Comparison of ENCODE assay signal across 8 cellular contexts in the genomic region with DNA sequence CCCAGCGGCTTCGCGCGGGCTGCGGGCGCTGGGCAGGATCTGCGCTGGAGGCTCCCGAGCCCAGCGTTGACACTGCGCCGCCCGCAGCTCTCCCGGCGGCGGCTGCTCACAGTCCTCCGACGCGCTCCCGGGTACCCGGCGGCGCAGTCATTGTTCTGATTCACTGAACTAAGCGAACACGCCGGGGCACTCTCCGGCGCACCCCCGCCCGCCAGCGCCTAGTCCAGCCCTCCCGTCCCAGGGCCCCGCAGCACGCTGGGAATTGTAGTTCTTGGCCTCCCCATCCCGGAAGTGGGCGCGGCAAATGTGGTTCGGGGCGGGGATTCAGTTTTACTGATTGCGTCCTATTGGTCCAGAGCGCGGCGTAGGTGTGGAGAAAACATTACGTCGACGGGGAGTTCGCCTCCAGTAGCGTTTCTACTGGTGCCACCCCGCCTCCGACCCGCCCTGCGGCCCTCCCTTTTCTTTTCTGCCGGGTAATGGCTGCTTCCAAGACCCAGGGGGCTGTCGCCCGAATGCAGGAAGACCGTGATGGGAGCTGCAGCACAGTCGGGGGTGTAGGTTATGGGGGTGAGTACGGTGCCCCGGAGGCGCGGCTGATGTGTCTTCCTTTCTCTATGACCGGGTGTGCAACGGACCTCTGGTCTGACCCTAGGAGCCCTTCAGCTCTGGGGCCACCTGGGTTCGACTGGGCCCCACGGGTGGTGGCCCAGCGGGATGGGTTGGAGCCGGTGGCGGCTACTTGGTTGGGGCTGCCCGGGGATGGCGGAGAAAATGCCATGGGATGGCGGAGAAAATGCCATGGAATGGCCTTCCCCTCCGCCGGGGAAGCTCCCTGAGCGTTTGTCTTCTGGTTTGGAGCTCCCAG. TPM values are rescaled to one million over a fixed set of nuclear protein-coding genes. Genes with fewer than 3 reads are reported as not detected.
DNase-seq lines count a peak whose midpoint lies in the region; TF ChIP-seq lines count a peak whose summit lies in the region.

Gene DOCK4, minus strand, starts transcription at position 162 of the 868 bp plus-strand sequence. CDS start 261 bp downstream, outside the sequence.
A gene with protein sequence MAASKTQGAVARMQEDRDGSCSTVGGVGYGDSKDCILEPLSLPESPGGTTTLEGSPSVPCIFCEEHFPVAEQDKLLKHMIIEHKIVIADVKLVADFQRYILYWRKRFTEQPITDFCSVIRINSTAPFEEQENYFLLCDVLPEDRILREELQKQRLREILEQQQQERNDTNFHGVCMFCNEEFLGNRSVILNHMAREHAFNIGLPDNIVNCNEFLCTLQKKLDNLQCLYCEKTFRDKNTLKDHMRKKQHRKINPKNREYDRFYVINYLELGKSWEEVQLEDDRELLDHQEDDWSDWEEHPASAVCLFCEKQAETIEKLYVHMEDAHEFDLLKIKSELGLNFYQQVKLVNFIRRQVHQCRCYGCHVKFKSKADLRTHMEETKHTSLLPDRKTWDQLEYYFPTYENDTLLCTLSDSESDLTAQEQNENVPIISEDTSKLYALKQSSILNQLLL (plus strand): TSS at position 458 of the 868 bp plus-strand sequence. CDS start 22 bp downstream, at position 480.

- peak within 1 kb of the TSS; percentile 66 for H3K27ac ChIP-seq in effector memory CD4-positive, alpha-beta T cell (ENCODE audit: insufficient read depth, low read length, poor library complexity, severe bottlenecking)

- H3K27me3 ChIP-seq in effector memory CD4-positive, alpha-beta T cell (replicated peaks; ENCODE audit: control insufficient read depth, insufficient read depth, low read length, poor library complexity, severe bottlenecking), result peaks cover 9% of the 10 kb centered on the region

- peak within 1 kb of the TSS; percentile 90 for H3K4me3 ChIP-seq in effector memory CD4-positive, alpha-beta T cell (ENCODE audit: insufficient read depth, low read depth, low read length, poor library complexity, severe bottlenecking)

- H3K36me3 ChIP-seq in effector memory CD4-positive, alpha-beta T cell (ENCODE audit: control insufficient read depth, insufficient read depth, low read length), result no peaks in the 10 kb centered on the region

- H3K4me1 ChIP-seq in effector memory CD4-positive, alpha-beta T cell (ENCODE audit: control insufficient read depth, insufficient read depth, low read length, poor library complexity, severe bottlenecking), result peaks cover 17% of the 10 kb centered on the region

- no peaks in the 10 kb centered on the region for H3K9me3 ChIP-seq in effector memory CD4-positive, alpha-beta T cell (ENCODE audit: control insufficient read depth, low read length)

- no peak for TF ChIP-seq CTCF in GM20000 (IDR thresholded peaks at IDR 0.05; ENCODE audit: extremely low read depth, missing control alignments)

- peak; percentile 98 for DNase-seq in COLO668 (lab: John Stamatoyannopoulos, UW; ENCODE audit: unreplicated experiment)
- DNase-seq in GM20000 (ENCODE audit: low spot score), result peak; percentile 96
- DNase-seq in HS-5 (ENCODE audit: low read depth), result peak; percentile 89
- DNase-seq in NK-92 (lab: John Stamatoyannopoulos, UW; ENCODE audit: unreplicated experiment), result peak; percentile 91
- DNase-seq in activated CD8-positive, alpha-beta memory T cell treated with anti-CD3 and anti-CD28 coated beads for 24 hours, result peak; percentile 100
- peak; percentile 99 for DNase-seq in effector memory CD4-positive, alpha-beta T cell
- peak; percentile 99 for DNase-seq in lung microvascular endothelial cell (ENCODE audit: low read depth in 2 of 2)
- DNase-seq in stimulated activated CD4-positive, alpha-beta T cell treated with anti-CD3 and anti-CD28 coated beads, TNF-alpha, amount 100 ng/mL, for 4 hours (ENCODE audit: low read depth in 3 of 3), result peak; percentile 98 to 100 (median 99)

RNA-seq across cellular contexts. Expression of gene DOCK4, which starts in this region (rescaled TPM):
- 57.1 and 58.6 TPM in 2 replicates for total RNA-seq in lung microvascular endothelial cell

RNA-seq across cellular contexts. Expression of the second gene that starts in this region (rescaled TPM):
- 34.9 and 45.3 TPM in 2 replicates for total RNA-seq in lung microvascular endothelial cell

Comparison
In these comparisons a context has a peak if more than half of its experiments do, and no peak if none do; other contexts are left out.
1. Peak in every context shown above with its lines: DNase-seq, H3K4me3 ChIP-seq and H3K27ac ChIP-seq.